In genomic region chr14:54691525-54692260, GRCh38 we compare ENCODE assay signal across 1 cellular context.
A peak's percentile ranks its signal among the peaks of the same experiment; 100 is the strongest.
TF ChIP-seq lines count a peak whose summit lies in the region.

No MANE protein-coding gene starts in this region.

TF ChIP-seq in K562, 482 proteins besides CTCF, POLR2A, EP300 and RAD21 (continued from another document):
- TF ChIP-seq ZNF398 (CRISPR knock-in tag; IDR thresholded peaks at IDR 0.05): no peak
- no peak for TF ChIP-seq BMI1 (IDR thresholded peaks at IDR 0.05; ENCODE audit: low read length)
- peak in 1 of 2 experiments; percentile 37; a peak in 1 of 4 replicates for TF ChIP-seq MAZ (CRISPR knock-in tag; conservative IDR thresholded peaks at IDR 0.05 in 1 of 2, IDR thresholded peaks at IDR 0.05 in 1 of 2)
- TF ChIP-seq KLF10 (CRISPR knock-in tag; IDR thresholded peaks at IDR 0.05): no peak
- 0 out of 2 replicates have a peak, but pooled peaks have one; percentile 18 for TF ChIP-seq ETV1 (tag; conservative IDR thresholded peaks at IDR 0.05; ENCODE audit: low read depth)
- no peak for TF ChIP-seq HDAC8 (tag; IDR thresholded peaks at IDR 0.05)
- TF ChIP-seq ZNF449 (CRISPR knock-in tag; IDR thresholded peaks at IDR 0.05): no peak
- 0 out of 2 replicates have a peak, but pooled peaks have one; percentile 17 for TF ChIP-seq RB1 (IDR thresholded peaks at IDR 0.05; ENCODE audit: low read depth)
- no peak for TF ChIP-seq REST (CRISPR knock-in tag; IDR thresholded peaks at IDR 0.05; ENCODE audit: low read depth)
- TF ChIP-seq JUNB (CRISPR knock-in tag; conservative IDR thresholded peaks at IDR 0.05): no peak
- no peak for TF ChIP-seq E2F6 (IDR thresholded peaks at IDR 0.05; ENCODE audit: borderline replicate concordance in 1 of 2, extremely low read depth in 1 of 2, insufficient read depth in 1 of 2, insufficient read length in 1 of 2, low read depth in 1 of 2, low read length in 1 of 2, poor library complexity in 1 of 2, severe bottlenecking in 1 of 2)
- TF ChIP-seq PTBP1 (IDR thresholded peaks at IDR 0.05; ENCODE audit: low read depth, low read length): no peak
- TF ChIP-seq SMC3 (conservative IDR thresholded peaks at IDR 0.05; ENCODE audit: insufficient read depth, low read depth, low read length): peak; percentile 47
- 0 out of 2 replicates have a peak, but pooled peaks have one; percentile 27 for TF ChIP-seq SP1 (CRISPR knock-in tag; IDR thresholded peaks at IDR 0.05)
- 0 out of 2 replicates have a peak, but pooled peaks have one; percentile 5 for TF ChIP-seq RFX1 (IDR thresholded peaks at IDR 0.05)
- TF ChIP-seq CTBP1 (IDR thresholded peaks at IDR 0.05; ENCODE audit: borderline replicate concordance): no peak
- TF ChIP-seq C11orf30 (IDR thresholded peaks at IDR 0.05; ENCODE audit: low read depth): peak; percentile 51; the same call in 1 of the 2 replicates
- no peak for TF ChIP-seq ZHX1 (conservative IDR thresholded peaks at IDR 0.05; ENCODE audit: low read length)
